8 cellular contexts compared by ENCODE assay signal in genomic region chr5:74639538-74640449, GRCh38. TPM values are rescaled to one million over a fixed set of nuclear protein-coding genes. Genes with fewer than 3 reads are reported as not detected.
A peak's percentile ranks its signal among the peaks of the same experiment; 100 is the strongest.
DNase-seq lines count a peak whose midpoint lies in the region; ATAC-seq and TF ChIP-seq lines count a peak whose summit lies in the region.

No MANE protein-coding gene starts in this region.

- peaks cover 11% of the 10 kb centered on the region for H3K4me1 ChIP-seq in CD8-positive, alpha-beta memory T cell (ENCODE audit: insufficient read depth, low read length)
- peaks cover 22% of the 10 kb centered on the region for H3K4me1 ChIP-seq in HUES48 (ENCODE audit: control insufficient read depth, insufficient read depth, low read length)
- H3K4me1 ChIP-seq in mammary epithelial cell (ENCODE audit: insufficient read depth, low read length): peaks cover 67% of the 10 kb centered on the region

- H3K9me3 ChIP-seq in CD8-positive, alpha-beta memory T cell (ENCODE audit: low read length): no peaks in the 10 kb centered on the region
- H3K9me3 ChIP-seq in HUES48 (ENCODE audit: control insufficient read depth, insufficient read depth, low read length) (no peaks in the 10 kb centered on the region), mammary epithelial cell (replicated peaks; ENCODE audit: insufficient read depth, low read length) (no peaks in the 10 kb centered on the region)

- H3K27me3 ChIP-seq in CD8-positive, alpha-beta memory T cell (ENCODE audit: insufficient read depth, low read length, poor library complexity, severe bottlenecking): no peaks in the 10 kb centered on the region
- peaks cover 48% of the 10 kb centered on the region for H3K27me3 ChIP-seq in HUES48 (ENCODE audit: control insufficient read depth, insufficient read depth, low read length)
- no peaks in the 10 kb centered on the region for H3K27me3 ChIP-seq in mammary epithelial cell (ENCODE audit: insufficient read depth, low read length)
- no peaks in the 10 kb centered on the region for H3K27me3 ChIP-seq in kidney epithelial cell (ENCODE audit: control insufficient read depth, insufficient read depth, low read length)

- H3K9me3 Mint-ChIP-seq in CD8-positive, alpha-beta memory T cell: no peaks in the 10 kb centered on the region
- H3K9me3 Mint-ChIP-seq in T-helper 2 cell treated with Interferon-gamma antibody and Interleukin-4, amounts not matched to agents 5 μg/mL and 100 μg/mL, for 36 hours: no peaks in the 10 kb centered on the region

- peaks cover 0 to 17% (median 5%) of the 10 kb centered on the region in 3 donors for H3K36me3 Mint-ChIP-seq in CD8-positive, alpha-beta memory T cell
- no peaks in the 10 kb centered on the region for H3K36me3 Mint-ChIP-seq in T-helper 2 cell treated with Interferon-gamma antibody and Interleukin-4, amounts not matched to agents 5 μg/mL and 100 μg/mL, for 36 hours (ENCODE audit: low read depth)

- BruUV-seq in mammary epithelial cell (replicated peaks; lab: Mats Ljungman, UMichigan): TSS peak; percentile 20

- no peak for TF ChIP-seq CTCF in mammary epithelial cell (conservative IDR thresholded peaks at IDR 0.05 in 1 of 2, IDR thresholded peaks at IDR 0.05 in 1 of 2; ENCODE audit: extremely low read depth in 1 of 2, insufficient read depth in 1 of 2, low read depth in 1 of 2, low read length in 2 of 2)
- TF ChIP-seq CTCF in kidney epithelial cell (IDR thresholded peaks at IDR 0.05; ENCODE audit: insufficient read depth, low read length, poor library complexity, severe bottlenecking): no peak

- H3K36me3 ChIP-seq in CD8-positive, alpha-beta memory T cell (ENCODE audit: insufficient read depth, low read length): no peaks in the 10 kb centered on the region
- peaks cover 11% of the 10 kb centered on the region; the same call in 1 of the 2 replicates for H3K36me3 ChIP-seq in HUES48 (ENCODE audit: control insufficient read depth, insufficient read depth, low read length)
- H3K36me3 ChIP-seq in mammary epithelial cell (ENCODE audit: insufficient read depth, low read length): peaks cover 7% of the 10 kb centered on the region
- peaks cover 4% of the 10 kb centered on the region for H3K36me3 ChIP-seq in kidney epithelial cell (ENCODE audit: control insufficient read depth, insufficient read depth, low read length)

- intact Hi-C loops in mammary epithelial cell (cut with micrococcal nuclease): loop anchor here (1.0 to 2.0 kb wide), 7 partner anchors 15 to 605 kb away; no protein-coding TSS in a partner anchor

- H4K20me1 ChIP-seq in mammary epithelial cell (ENCODE audit: insufficient read depth, low read length): peaks cover 5% of the 10 kb centered on the region

- dilution Hi-C loops in mammary epithelial cell (cut with HindIII; ENCODE audit: low sequenced_read_pairs): no loop called here

- H3K4me1 Mint-ChIP-seq in CD8-positive, alpha-beta memory T cell: peaks cover 23 to 41% (median 34%) of the 10 kb centered on the region in 3 donors
- peaks cover 21% of the 10 kb centered on the region for H3K4me1 Mint-ChIP-seq in T-helper 2 cell treated with Interferon-gamma antibody and Interleukin-4, amounts not matched to agents 5 μg/mL and 100 μg/mL, for 36 hours (ENCODE audit: low read depth)

- CTCF ChIA-PET in CD8-positive, alpha-beta memory T cell (lab: Charles Lee): interaction anchor here (1.0 to 1.5 kb wide), 9 partner anchors 9 to 737 kb away, joined by 3 to 5 read pairs (median 4); no protein-coding TSS in a partner anchor
- CTCF ChIA-PET in mammary epithelial cell (lab: Charles Lee; ENCODE audit: low non-redundant PET): interaction anchor here (0.8 to 1.1 kb wide), 2 partner anchors 97 to 244 kb away, joined by 4 to 5 read pairs; no protein-coding TSS in a partner anchor

- peaks cover 57% of the 10 kb centered on the region for H3K79me2 ChIP-seq in mammary epithelial cell (ENCODE audit: insufficient read depth, low read length)

- H3K4me3 ChIP-seq in CD8-positive, alpha-beta memory T cell (ENCODE audit: low read length): peak overlapping the region; percentile 79
- H3K4me3 ChIP-seq in HUES48 (ENCODE audit: low read depth, low read length) (peak overlapping the region; percentile 97), mammary epithelial cell (replicated peaks in 1 of 3; ENCODE audit: insufficient read depth in 1 of 3, low read depth in 2 of 3, low read length in 3 of 3) (peak overlapping the region; percentile 66 to 98 (median 93)), kidney epithelial cell (ENCODE audit: low read depth, low read length) (peak overlapping the region; percentile 97)

- H3K4me2 ChIP-seq in mammary epithelial cell (ENCODE audit: insufficient read depth, low read depth, low read length): peak overlapping the region; percentile 92

- peak overlapping the region; percentile 86 to 96 (median 89) for H3K4me3 Mint-ChIP-seq in CD8-positive, alpha-beta memory T cell
- peak overlapping the region; percentile 81 for H3K4me3 Mint-ChIP-seq in T-helper 2 cell treated with Interferon-gamma antibody and Interleukin-4, amounts not matched to agents 5 μg/mL and 100 μg/mL, for 36 hours

- peak overlapping the region; percentile 55 for H3K27ac ChIP-seq in CD8-positive, alpha-beta memory T cell (ENCODE audit: low read depth, low read length)
- peak overlapping the region; percentile 81 for H3K27ac ChIP-seq in HUES48 (ENCODE audit: low read depth, low read length)
- peak overlapping the region; percentile 91 for H3K27ac ChIP-seq in mammary epithelial cell (ENCODE audit: insufficient read depth, low read depth, low read length)

- peaks cover 14 to 26% of the 10 kb centered on the region in 2 donors for H3K27me3 Mint-ChIP-seq in CD8-positive, alpha-beta memory T cell
- peaks cover 70% of the 10 kb centered on the region for H3K27me3 Mint-ChIP-seq in T-helper 2 cell treated with Interferon-gamma antibody and Interleukin-4, amounts not matched to agents 5 μg/mL and 100 μg/mL, for 36 hours (ENCODE audit: low read depth)

- H3K27ac Mint-ChIP-seq in CD8-positive, alpha-beta memory T cell: peak overlapping the region; percentile 46 to 93 (median 84)
- no peak overlapping the region for H3K27ac Mint-ChIP-seq in T-helper 2 cell treated with Interferon-gamma antibody and Interleukin-4, amounts not matched to agents 5 μg/mL and 100 μg/mL, for 36 hours

- H2AFZ ChIP-seq in mammary epithelial cell (ENCODE audit: low read depth, low read length): peak overlapping the region; percentile 45

- DNase-seq in CD8-positive, alpha-beta memory T cell: peak in 3 of 5 donors; percentile 10 to 26 (median 25)
- DNase-seq in T-helper 2 cell treated with Interferon-gamma antibody and Interleukin-4, amounts not matched to agents 5 μg/mL and 100 μg/mL, for 36 hours (ENCODE audit: low spot score): no peak
- no peak for DNase-seq in mammary epithelial cell
- DNase-seq in kidney epithelial cell (ENCODE audit: low read depth): no peak
- DNase-seq in stimulated activated CD4-positive, alpha-beta T cell treated with anti-CD3 and anti-CD28 coated beads, Interleukin-4, amount 100 ng/mL, for 4 hours: peak; percentile 9 to 26
- DNase-seq in NCI-H2029 (lab: John Stamatoyannopoulos, UW): no peak

- POLR2A ChIA-PET in CD8-positive, alpha-beta memory T cell (lab: Charles Lee): interaction anchor here (1.1 kb wide), 1 partner anchor 9 kb away, joined by 6 read pairs; no protein-coding TSS in a partner anchor

- ATAC-seq in GM21360 (IDR thresholded peaks at IDR 0.05; ENCODE audit: unreplicated experiment): peak; percentile 13

- H3K9ac ChIP-seq in HUES48 (ENCODE audit: low read depth, low read length) (peak overlapping the region; percentile 75), mammary epithelial cell (ENCODE audit: insufficient read depth, low read length) (peak overlapping the region; percentile 94)

- in situ Hi-C loops in mammary epithelial cell (cut with MboI; ENCODE audit: low sequenced_read_pairs in 2 of 2): loop anchor here (5.0 to 25.0 kb wide), 8 partner anchors 242 to 1052 kb away; no protein-coding TSS in a partner anchor

- 0% methylated on average over 18 of the region's 61 CpGs for WGBS in mammary epithelial cell (ENCODE audit: low coverage, missing lambda C conversion rate)

RNA-seq across cellular contexts. Expression of gene ENC1, which starts 0.7 kb away (rescaled TPM):
- under 1 TPM; 0.68 to 0.93 TPM for total RNA-seq in CD8-positive, alpha-beta memory T cell
- 3.5 TPM for polyA plus RNA-seq in CD8-positive, alpha-beta memory T cell
- 100 to 1,000 TPM in 1 of 2 donors, 10 to 100 TPM in 1; 42.4 to 392 TPM for total RNA-seq in mammary epithelial cell
- 41.6 TPM for polyA plus RNA-seq in mammary epithelial cell
- polyA minus RNA-seq in mammary epithelial cell: 117 TPM
- 72.5 and 104 TPM in 2 replicates for total RNA-seq in kidney epithelial cell

RNA-seq across cellular contexts. Expression of gene HEXB, which starts 45.2 kb away (rescaled TPM):
- total RNA-seq in CD8-positive, alpha-beta memory T cell: 10 to 100 TPM; 57.4 to 64.7 TPM
- 116 TPM for polyA plus RNA-seq in CD8-positive, alpha-beta memory T cell
- total RNA-seq in mammary epithelial cell (100 to 1,000 TPM; 101 to 122 TPM), kidney epithelial cell (101 and 122 TPM in 2 replicates)
- 81.6 TPM for polyA plus RNA-seq in mammary epithelial cell
- polyA minus RNA-seq in mammary epithelial cell: 109 TPM

Comparison
In these comparisons a context has a peak if more than half of its experiments do, and no peak if none do; other contexts are left out.
1. DNase-seq: peak in CD8-positive, alpha-beta memory T cell (3 of 5) and stimulated activated CD4-positive, alpha-beta T cell treated with anti-CD3 and anti-CD28 coated beads, Interleukin-4, amount 100 ng/mL, for 4 hours (2 of 2); none in T-helper 2 cell treated with Interferon-gamma antibody and Interleukin-4, amounts not matched to agents 5 μg/mL and 100 μg/mL, for 36 hours (single experiment), mammary epithelial cell (single experiment), kidney epithelial cell (single experiment) and NCI-H2029 (single experiment).
2. RNA of gene ENC1, which starts 0.7 kb away (total RNA-seq): 42.4 to 392 TPM in mammary epithelial cell and 72.5 to 104 TPM in kidney epithelial cell; 0.68 to 0.93 TPM in CD8-positive, alpha-beta memory T cell; every median in the first group is over 10 times any median in the second.
3. Peak in every context shown above with its lines, with median percentiles within 50 percentile points of each other: H3K27ac ChIP-seq and H3K4me3 ChIP-seq.